Comparison of ENCODE assay signal across 11 cellular contexts in genomic region chr4:7328913-7329638, GRCh38.
DNase-seq lines count a peak whose midpoint lies in the region; ATAC-seq and TF ChIP-seq lines count a peak whose summit lies in the region.
"Had no signal": no experiment of that assay in that cellular context is flagged by ENCODE, and none has a peak within 500 bp of the region (broad histone marks: within the 10 kb centered on the region; RNA-seq: fewer than 3 reads in every experiment).

No MANE protein-coding gene starts in this region.

- H3K27ac Mint-ChIP-seq in Calu3 (ENCODE audit: unreplicated experiment): no peak overlapping the region
- H3K27ac Mint-ChIP-seq: activated CD4-positive, alpha-beta T cell treated with anti-CD3 and anti-CD28 coated beads, Interleukin-2, amount 10 ng/mL, durations not matched to agents 7 days and 5 days; memory B cell had no signal

- TF ChIP-seq CTCF in Calu3 (IDR thresholded peaks at IDR 0.05; ENCODE audit: unreplicated experiment) (no peak), foreskin fibroblast (IDR thresholded peaks at IDR 0.05; ENCODE audit: low read depth, low read length) (no peak)

- H3K4me3 ChIP-seq in foreskin fibroblast (ENCODE audit: low read depth in 1 of 2, low read length in 2 of 2): no peak overlapping the region

- intact Hi-C loops in Calu3 (cut with micrococcal nuclease; ENCODE audit: unreplicated experiment): no loop called here

- no peaks in the 10 kb centered on the region for H3K36me3 Mint-ChIP-seq in Calu3 (ENCODE audit: insufficient read depth, unreplicated experiment)
- H3K36me3 Mint-ChIP-seq: memory B cell had no signal

- H3K27me3 Mint-ChIP-seq in Calu3 (ENCODE audit: unreplicated experiment): peaks cover 78% of the 10 kb centered on the region
- H3K27me3 Mint-ChIP-seq: activated CD4-positive, alpha-beta T cell treated with anti-CD3 and anti-CD28 coated beads, Interleukin-2, amount 10 ng/mL, durations not matched to agents 7 days and 5 days had no signal

- ATAC-seq in SK-N-SH treated with all-trans-retinoic acid at 6 μM for 48 hours (peak; percentile 88), GM21515 (IDR thresholded peaks at IDR 0.05; ENCODE audit: unreplicated experiment) (no peak)

- DNase-seq in Calu3 (peak; percentile 46), foreskin fibroblast (peak; percentile 17 to 18), pons (ENCODE audit: low spot score) (peak; percentile 52), DMS53 treated with DMSO at 0.1 percent for 48 hours (lab: John Stamatoyannopoulos, UW; ENCODE audit: unreplicated experiment) (no peak), T-helper 9 cell (no peak), AML-193 (lab: John Stamatoyannopoulos, UW) (no peak)
- DNase-seq: activated CD4-positive, alpha-beta T cell treated with anti-CD3 and anti-CD28 coated beads, Interleukin-2, amount 10 ng/mL, durations not matched to agents 7 days and 5 days; DMS153 had no signal

- H3K4me1 Mint-ChIP-seq in Calu3 (ENCODE audit: low read depth, unreplicated experiment): no peaks in the 10 kb centered on the region
- H3K4me1 Mint-ChIP-seq: activated CD4-positive, alpha-beta T cell treated with anti-CD3 and anti-CD28 coated beads, Interleukin-2, amount 10 ng/mL, durations not matched to agents 7 days and 5 days; memory B cell had no signal

- no peak overlapping the region for H3K4me3 Mint-ChIP-seq in Calu3 (ENCODE audit: low read depth, unreplicated experiment)
- H3K4me3 Mint-ChIP-seq: activated CD4-positive, alpha-beta T cell treated with anti-CD3 and anti-CD28 coated beads, Interleukin-2, amount 10 ng/mL, durations not matched to agents 7 days and 5 days; memory B cell had no signal

- CTCF ChIA-PET in Calu3 (lab: Charles Lee): interaction anchor here (0.5 to 1.0 kb wide), 2 partner anchors 392 to 1543 kb away, joined by 4 to 5 read pairs; no protein-coding TSS in a partner anchor

- no peaks in the 10 kb centered on the region for H3K9me3 Mint-ChIP-seq in Calu3 (ENCODE audit: low read depth, unreplicated experiment)
- H3K9me3 Mint-ChIP-seq: activated CD4-positive, alpha-beta T cell treated with anti-CD3 and anti-CD28 coated beads, Interleukin-2, amount 10 ng/mL, durations not matched to agents 7 days and 5 days; memory B cell had no signal

- BruUV-seq in Calu3 (replicated peaks; lab: Mats Ljungman, UMichigan): no TSS peak

TF ChIP-seq in SK-N-SH treated with all-trans-retinoic acid at 6 μM for 48 hours, 23 proteins besides CTCF, POLR2A, EP300 and RAD21:
- TF ChIP-seq TSHZ2 (CRISPR knock-in tag; IDR thresholded peaks at IDR 0.05) (no peak), ZFP3 (CRISPR knock-in tag; IDR thresholded peaks at IDR 0.05) (no peak), ZNF8 (CRISPR knock-in tag; IDR thresholded peaks at IDR 0.05) (no peak), OSR1 (CRISPR knock-in tag; IDR thresholded peaks at IDR 0.05) (no peak), ZFP30 (CRISPR knock-in tag; IDR thresholded peaks at IDR 0.05) (no peak), GLIS3 (CRISPR knock-in tag; IDR thresholded peaks at IDR 0.05) (no peak), BACH2 (CRISPR knock-in tag; IDR thresholded peaks at IDR 0.05; ENCODE audit: borderline replicate concordance) (no peak), ESRRG (CRISPR knock-in tag; IDR thresholded peaks at IDR 0.05) (no peak), RARB (CRISPR knock-in tag; IDR thresholded peaks at IDR 0.05) (no peak), POU6F1 (CRISPR knock-in tag; IDR thresholded peaks at IDR 0.05; ENCODE audit: borderline replicate concordance, low read depth) (no peak), ISL1 (CRISPR knock-in tag; IDR thresholded peaks at IDR 0.05) (no peak), SNAI2 (CRISPR knock-in tag; IDR thresholded peaks at IDR 0.05) (no peak), ZNF565 (CRISPR knock-in tag; conservative IDR thresholded peaks at IDR 0.05; ENCODE audit: low read depth) (no peak), ARNTL (CRISPR knock-in tag; IDR thresholded peaks at IDR 0.05; ENCODE audit: borderline replicate concordance, low read depth) (no peak), ZNF70 (CRISPR knock-in tag; IDR thresholded peaks at IDR 0.05) (no peak), CSDC2 (CRISPR knock-in tag; IDR thresholded peaks at IDR 0.05) (no peak), PPARA (CRISPR knock-in tag; IDR thresholded peaks at IDR 0.05; ENCODE audit: borderline replicate concordance) (no peak)
- TF ChIP-seq, protein P1, sequence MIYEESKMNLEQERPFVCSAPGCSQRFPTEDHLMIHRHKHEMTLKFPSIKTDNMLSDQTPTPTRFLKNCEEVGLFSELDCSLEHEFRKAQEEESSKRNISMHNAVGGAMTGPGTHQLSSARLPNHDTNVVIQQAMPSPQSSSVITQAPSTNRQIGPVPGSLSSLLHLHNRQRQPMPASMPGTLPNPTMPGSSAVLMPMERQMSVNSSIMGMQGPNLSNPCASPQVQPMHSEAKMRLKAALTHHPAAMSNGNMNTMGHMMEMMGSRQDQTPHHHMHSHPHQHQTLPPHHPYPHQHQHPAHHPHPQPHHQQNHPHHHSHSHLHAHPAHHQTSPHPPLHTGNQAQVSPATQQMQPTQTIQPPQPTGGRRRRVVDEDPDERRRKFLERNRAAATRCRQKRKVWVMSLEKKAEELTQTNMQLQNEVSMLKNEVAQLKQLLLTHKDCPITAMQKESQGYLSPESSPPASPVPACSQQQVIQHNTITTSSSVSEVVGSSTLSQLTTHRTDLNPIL (CRISPR knock-in tag; IDR thresholded peaks at IDR 0.05; ENCODE audit: low read depth): no peak
- TF ChIP-seq, protein P2, sequence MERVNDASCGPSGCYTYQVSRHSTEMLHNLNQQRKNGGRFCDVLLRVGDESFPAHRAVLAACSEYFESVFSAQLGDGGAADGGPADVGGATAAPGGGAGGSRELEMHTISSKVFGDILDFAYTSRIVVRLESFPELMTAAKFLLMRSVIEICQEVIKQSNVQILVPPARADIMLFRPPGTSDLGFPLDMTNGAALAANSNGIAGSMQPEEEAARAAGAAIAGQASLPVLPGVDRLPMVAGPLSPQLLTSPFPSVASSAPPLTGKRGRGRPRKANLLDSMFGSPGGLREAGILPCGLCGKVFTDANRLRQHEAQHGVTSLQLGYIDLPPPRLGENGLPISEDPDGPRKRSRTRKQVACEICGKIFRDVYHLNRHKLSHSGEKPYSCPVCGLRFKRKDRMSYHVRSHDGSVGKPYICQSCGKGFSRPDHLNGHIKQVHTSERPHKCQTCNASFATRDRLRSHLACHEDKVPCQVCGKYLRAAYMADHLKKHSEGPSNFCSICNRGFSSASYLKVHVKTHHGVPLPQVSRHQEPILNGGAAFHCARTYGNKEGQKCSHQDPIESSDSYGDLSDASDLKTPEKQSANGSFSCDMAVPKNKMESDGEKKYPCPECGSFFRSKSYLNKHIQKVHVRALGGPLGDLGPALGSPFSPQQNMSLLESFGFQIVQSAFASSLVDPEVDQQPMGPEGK (CRISPR knock-in tag; IDR thresholded peaks at IDR 0.05; ENCODE audit: borderline replicate concordance): no peak

Comparison
In these comparisons a context has a peak if more than half of its experiments do, and no peak if none do; other contexts are left out.
1. DNase-seq: peak in Calu3 (single experiment), foreskin fibroblast (2 of 2) and pons (single experiment); none in DMS53 treated with DMSO at 0.1 percent for 48 hours (single experiment), T-helper 9 cell (single experiment) and AML-193 (0 of 2).